ENCODE assay signal across 11 cellular contexts in genomic region chr19:2187164-2187563, GRCh38. TPM values are rescaled to one million over a fixed set of nuclear protein-coding genes. Genes with fewer than 3 reads are reported as not detected.
DNase-seq lines count a peak whose midpoint lies in the region; ATAC-seq and TF ChIP-seq lines count a peak whose summit lies in the region.
"Had no signal": no experiment of that assay in that cellular context is flagged by ENCODE, and none has a peak within 500 bp of the region (broad histone marks: within the 10 kb centered on the region; RNA-seq: fewer than 3 reads in every experiment).

No MANE protein-coding gene starts in this region.

- no peaks in the 10 kb centered on the region for H3K4me1 Mint-ChIP-seq in neural crest cell

- no peak overlapping the region for H3K9ac ChIP-seq in duodenal mucosa (ENCODE audit: low read depth in 1 of 2, low read length in 2 of 2)

- no peaks in the 10 kb centered on the region for H3K9me3 Mint-ChIP-seq in neural crest cell
- H3K9me3 Mint-ChIP-seq: immature natural killer cell had no signal

- H3K36me3 ChIP-seq in heart left ventricle (peaks cover 0 to 75% (median 21%) of the 10 kb centered on the region in 9 donors), duodenal mucosa (ENCODE audit: control insufficient read depth in 1 of 2, insufficient read depth in 2 of 2, low read length in 2 of 2) (peaks cover 19 to 71% of the 10 kb centered on the region in 2 donors), transverse colon (peaks cover 0 to 13% (median 0%) of the 10 kb centered on the region in 4 donors)

- TF ChIP-seq EP300 in transverse colon (IDR thresholded peaks at IDR 0.05; ENCODE audit: low read depth) = no peak

- peak overlapping the region in 10 of 12 donors; percentile 74 to 89 (median 84) for H3K27ac ChIP-seq in heart left ventricle
- peak overlapping the region; percentile 10 for H3K27ac ChIP-seq in duodenal mucosa (ENCODE audit: low read depth, low read length)
- H3K27ac ChIP-seq in transverse colon = peak overlapping the region; percentile 66 to 84 (median 78)

- TF ChIP-seq CTCF in heart left ventricle (IDR thresholded peaks at IDR 0.05) = no peak
- TF ChIP-seq CTCF in neural crest cell (conservative IDR thresholded peaks at IDR 0.05) = no peak
- TF ChIP-seq CTCF in transverse colon (IDR thresholded peaks at IDR 0.05) = no peak

- ATAC-seq in heart left ventricle (no peak), left cardiac atrium (no peak), HG03159 (IDR thresholded peaks at IDR 0.05; ENCODE audit: unreplicated experiment) (no peak), GM21786 (IDR thresholded peaks at IDR 0.05; ENCODE audit: unreplicated experiment) (no peak), GM19035 (IDR thresholded peaks at IDR 0.05; ENCODE audit: unreplicated experiment) (no peak)

- H3K4me3 ChIP-seq in heart left ventricle (no peak overlapping the region), duodenal mucosa (ENCODE audit: low read depth in 1 of 2, low read length in 2 of 2) (no peak overlapping the region), transverse colon (no peak overlapping the region)

- TF ChIP-seq POLR2A in heart left ventricle (IDR thresholded peaks at IDR 0.05) (no peak), transverse colon (IDR thresholded peaks at IDR 0.05) (no peak)

- H3K4me1 ChIP-seq in heart left ventricle = peaks cover 5 to 65% (median 44%) of the 10 kb centered on the region in 12 donors
- peaks cover 0 to 25% of the 10 kb centered on the region in 2 donors for H3K4me1 ChIP-seq in duodenal mucosa (ENCODE audit: control insufficient read depth in 1 of 2, insufficient read depth in 2 of 2, low read length in 2 of 2)
- H3K4me1 ChIP-seq in transverse colon = peaks cover 16 to 45% (median 26%) of the 10 kb centered on the region in 4 donors

- H3K27ac Mint-ChIP-seq in neural crest cell (ENCODE audit: unreplicated experiment) = peak overlapping the region; percentile 78
- H3K27ac Mint-ChIP-seq: activated naive CD8-positive, alpha-beta T cell; immature natural killer cell had no signal

- 50 to 70% (median 58%) methylated on average over 4 to 13 of the region's 13 CpGs for WGBS in heart left ventricle, 4 donors
- WGBS in transverse colon (ENCODE audit: low coverage in 1 of 2), 2 donors = 90 to 91% methylated on average over 2 to 13 of the region's 13 CpGs

- H3K27me3 ChIP-seq in heart left ventricle = no peaks in the 10 kb centered on the region
- no peaks in the 10 kb centered on the region for H3K27me3 ChIP-seq in duodenal mucosa (ENCODE audit: control insufficient read depth in 1 of 2, insufficient read depth in 2 of 2, low read length in 2 of 2)
- H3K27me3 ChIP-seq in transverse colon = no peaks in the 10 kb centered on the region

- in situ Hi-C loops in transverse colon (cut with MboI; ENCODE audit: low pct_ligation_motif_present in 1 of 4, low pct_unique_long_range_greater_than_20kb in 1 of 4, low sequenced_read_pairs in 3 of 4) = no loop called here

- intact Hi-C loops in heart left ventricle (cut with DNase I) = no loop called here
- intact Hi-C loops in left cardiac atrium (cut with DNase I) = no loop called here
- intact Hi-C loops in transverse colon (cut with DNase I; ENCODE audit: low total_unique reads) = no loop called here

- no peaks in the 10 kb centered on the region for H3K27me3 Mint-ChIP-seq in neural crest cell (ENCODE audit: low read depth)
- H3K27me3 Mint-ChIP-seq: activated naive CD8-positive, alpha-beta T cell had no signal

- H3K9me3 ChIP-seq in heart left ventricle (no peaks in the 10 kb centered on the region), duodenal mucosa (ENCODE audit: control insufficient read depth in 1 of 2, low read length in 2 of 2) (no peaks in the 10 kb centered on the region), transverse colon (no peaks in the 10 kb centered on the region)

- DNase-seq in heart left ventricle = no peak
- DNase-seq in left cardiac atrium = no peak
- no peak for DNase-seq in neural crest cell (ENCODE audit: low read depth, low spot score)
- no peak for DNase-seq in transverse colon
- DNase-seq: immature natural killer cell, NCI-H1105 had no signal

- no peak overlapping the region for H3K4me3 Mint-ChIP-seq in neural crest cell
- H3K4me3 Mint-ChIP-seq: activated naive CD8-positive, alpha-beta T cell; immature natural killer cell had no signal

- H3K36me3 Mint-ChIP-seq in neural crest cell (ENCODE audit: low read depth) = peaks cover 3% of the 10 kb centered on the region

RNA-seq across cellular contexts. Expression of gene DOT1L, which starts 23.4 kb away (rescaled TPM):
- total RNA-seq in heart left ventricle (10 to 100 TPM in 6 of 9 donors, 1 to 10 TPM in 3; 5.2 to 24.0 (median 10.8) TPM), left cardiac atrium (10 to 100 TPM in 1 of 2 donors, 1 to 10 TPM in 1; 9.8 to 16.2 TPM), neural crest cell (117 and 127 TPM in 2 replicates), transverse colon (100 to 1,000 TPM in 1 of 4 donors, 10 to 100 TPM in 3; 27.3 to 122 (median 47.0) TPM)
- polyA plus RNA-seq in heart left ventricle = 10 to 100 TPM in 1 of 2 donors, 1 to 10 TPM in 1; 5.7 to 22.4 TPM

RNA-seq across cellular contexts. Expression of gene AP3D1, which starts 35.8 kb away (rescaled TPM):
- total RNA-seq in heart left ventricle (100 to 1,000 TPM in 5 of 9 donors, 10 to 100 TPM in 4; 63.1 to 116 (median 103) TPM), left cardiac atrium (100 to 1,000 TPM in 1 of 2 donors, 10 to 100 TPM in 1; 80.6 to 128 TPM), neural crest cell (142 and 146 TPM in 2 replicates), transverse colon (100 to 1,000 TPM; 101 to 189 (median 152) TPM)
- 100 to 1,000 TPM in 1 of 2 donors, 10 to 100 TPM in 1; 66.3 to 124 TPM for polyA plus RNA-seq in heart left ventricle

RNA-seq across cellular contexts. Expression of gene PLEKHJ1, which starts 49.0 kb away (rescaled TPM):
- total RNA-seq in heart left ventricle (10 to 100 TPM; 44.6 to 63.2 (median 46.5) TPM), left cardiac atrium (10 to 100 TPM; 45.2 to 45.7 TPM), neural crest cell (132 and 137 TPM in 2 replicates), transverse colon (100 to 1,000 TPM; 184 to 332 (median 254) TPM)
- 10 to 100 TPM; 80.9 to 89.7 TPM for polyA plus RNA-seq in heart left ventricle

RNA-seq across cellular contexts. Expression of gene SF3A2, which starts 49.5 kb away (rescaled TPM):
- total RNA-seq in heart left ventricle (10 to 100 TPM; 19.2 to 43.9 (median 28.6) TPM), left cardiac atrium (10 to 100 TPM; 28.8 to 34.4 TPM), neural crest cell (186 and 189 TPM in 2 replicates), transverse colon (10 to 100 TPM; 35.8 to 54.6 (median 41.6) TPM)
- 10 to 100 TPM; 22.7 to 29.5 TPM for polyA plus RNA-seq in heart left ventricle

Comparison
In these comparisons a context has a peak if more than half of its experiments do, and no peak if none do; other contexts are left out.
1. H3K27ac ChIP-seq: peak in every context shown above with its lines; median percentile 84 in heart left ventricle; 78 in transverse colon; 10 in duodenal mucosa.